Comparison of ENCODE assay signal across 1 cellular context in genomic region chr3:20037255-20037996, GRCh38.
TF ChIP-seq lines count a peak whose summit lies in the region.

No MANE protein-coding gene starts in this region.

TF ChIP-seq in GM23338, 12 proteins besides CTCF, POLR2A, EP300 and RAD21 (continued from another document):
- TF ChIP-seq ZNF462 (CRISPR knock-in tag; IDR thresholded peaks at IDR 0.05), result no peak
- TF ChIP-seq ZNF114 (CRISPR knock-in tag; IDR thresholded peaks at IDR 0.05), result no peak
- no peak for TF ChIP-seq STAT1 (IDR thresholded peaks at IDR 0.05; ENCODE audit: unreplicated experiment)
- TF ChIP-seq EZH2 (IDR thresholded peaks at IDR 0.05; ENCODE audit: low read depth, unreplicated experiment), result no peak
- TF ChIP-seq CREB1 (CRISPR knock-in tag; IDR thresholded peaks at IDR 0.05; ENCODE audit: low read depth), result no peak
- no peak for TF ChIP-seq JUNB (IDR thresholded peaks at IDR 0.05; ENCODE audit: unreplicated experiment)
